In genomic region chr1:219176168-219176567, GRCh38 we compare ENCODE assay signal across 15 cellular contexts. TPM values are rescaled to one million over a fixed set of nuclear protein-coding genes. Genes with fewer than 3 reads are reported as not detected.
DNase-seq lines count a peak whose midpoint lies in the region; ATAC-seq and TF ChIP-seq lines count a peak whose summit lies in the region.
"Had no signal": no experiment of that assay in that cellular context is flagged by ENCODE, and none has a peak within 500 bp of the region (broad histone marks: within the 10 kb centered on the region; RNA-seq: fewer than 3 reads in every experiment).

No MANE protein-coding gene starts in this region.

- TF ChIP-seq CTCF in natural killer cell (IDR thresholded peaks at IDR 0.05): no peak
- TF ChIP-seq CTCF in VCaP (conservative IDR thresholded peaks at IDR 0.05): no peak
- TF ChIP-seq CTCF in omental fat pad (IDR thresholded peaks at IDR 0.05): no peak

- peaks cover 10% of the 10 kb centered on the region for H3K36me3 Mint-ChIP-seq in natural killer cell treated with Interleukin-12 subunit alpha and Interleukin-12 subunit beta and Interleukin-15 and Interleukin-18, amount 100 ng/mL, for 72 hours
- no peaks in the 10 kb centered on the region for H3K36me3 Mint-ChIP-seq in natural killer cell

- H3K27ac ChIP-seq in VCaP (peak overlapping the region; percentile 76), muscle layer of duodenum (ENCODE audit: low read length) (peak overlapping the region; percentile 83)

- intact Hi-C loops in natural killer cell (cut with micrococcal nuclease): no loop called here

- DNase-seq in natural killer cell treated with Interleukin-12 subunit alpha and Interleukin-12 subunit beta and Interleukin-15 and Interleukin-18, amount 100 ng/mL, for 72 hours (ENCODE audit: low spot score): no peak
- no peak for DNase-seq in natural killer cell
- DNase-seq in cerebellar nuclear complex (lab: John Stamatoyannopoulos, UW): no peak
- no peak for DNase-seq in omental fat pad (ENCODE audit: low spot score)
- DNase-seq: activated CD4-positive, alpha-beta T cell treated with anti-CD3 and anti-CD28 coated beads, Interleukin-2, amount 50 U/mL, for 48 hours; effector memory CD8-positive, alpha-beta T cell; left colon; NCI-H187; NCI-H526; T1000; trophoblast cell had no signal

- H3K4me1 ChIP-seq in muscle layer of duodenum (ENCODE audit: control insufficient read depth in 1 of 2, insufficient read depth in 2 of 2, low read length in 2 of 2): peaks cover 7 to 8% of the 10 kb centered on the region in 2 donors

- H3K9me3 ChIP-seq in muscle layer of duodenum (ENCODE audit: control insufficient read depth in 1 of 2, low read length in 2 of 2): no peaks in the 10 kb centered on the region

- H3K27me3 ChIP-seq in muscle layer of duodenum (ENCODE audit: low read depth, low read length): no peaks in the 10 kb centered on the region

- no peaks in the 10 kb centered on the region for H3K9me3 Mint-ChIP-seq in natural killer cell treated with Interleukin-12 subunit alpha and Interleukin-12 subunit beta and Interleukin-15 and Interleukin-18, amount 100 ng/mL, for 72 hours
- H3K9me3 Mint-ChIP-seq in natural killer cell: no peaks in the 10 kb centered on the region

- peak overlapping the region in 1 of 2 donors; percentile 7 for H3K27ac Mint-ChIP-seq in natural killer cell treated with Interleukin-12 subunit alpha and Interleukin-12 subunit beta and Interleukin-15 and Interleukin-18, amount 100 ng/mL, for 72 hours
- peak overlapping the region in 1 of 2 donors; percentile 41 for H3K27ac Mint-ChIP-seq in natural killer cell
- H3K27ac Mint-ChIP-seq: effector memory CD8-positive, alpha-beta T cell had no signal

- H3K4me1 Mint-ChIP-seq in natural killer cell treated with Interleukin-12 subunit alpha and Interleukin-12 subunit beta and Interleukin-15 and Interleukin-18, amount 100 ng/mL, for 72 hours (ENCODE audit: low read depth in 2 of 2): peaks cover 28 to 53% of the 10 kb centered on the region in 2 donors
- peaks cover 32 to 44% of the 10 kb centered on the region in 2 donors for H3K4me1 Mint-ChIP-seq in natural killer cell

- H3K36me3 ChIP-seq in muscle layer of duodenum (ENCODE audit: control insufficient read depth in 1 of 2, insufficient read depth in 2 of 2, low read length in 2 of 2): no peaks in the 10 kb centered on the region

- no peak for ATAC-seq in natural killer cell treated with Interleukin-12 subunit alpha and Interleukin-12 subunit beta and Interleukin-15 and Interleukin-18, amount 100 ng/mL, for 72 hours
- ATAC-seq in natural killer cell (no peak), GM21360 (IDR thresholded peaks at IDR 0.05; ENCODE audit: unreplicated experiment) (no peak), HG03378 (IDR thresholded peaks at IDR 0.05; ENCODE audit: unreplicated experiment) (no peak), omental fat pad (ENCODE audit: low FRiP score) (no peak)
- ATAC-seq: effector memory CD8-positive, alpha-beta T cell; left colon had no signal

- H3K4me3 ChIP-seq in muscle layer of duodenum (ENCODE audit: low read depth in 1 of 2, low read length in 2 of 2): no peak overlapping the region

- H3K27me3 Mint-ChIP-seq in natural killer cell treated with Interleukin-12 subunit alpha and Interleukin-12 subunit beta and Interleukin-15 and Interleukin-18, amount 100 ng/mL, for 72 hours: peaks cover 0 to 6% of the 10 kb centered on the region in 2 donors
- H3K27me3 Mint-ChIP-seq in natural killer cell (ENCODE audit: low read depth in 2 of 2): no peaks in the 10 kb centered on the region
- H3K27me3 Mint-ChIP-seq: effector memory CD8-positive, alpha-beta T cell had no signal

- H3K4me3 Mint-ChIP-seq in natural killer cell treated with Interleukin-12 subunit alpha and Interleukin-12 subunit beta and Interleukin-15 and Interleukin-18, amount 100 ng/mL, for 72 hours: peak overlapping the region; percentile 43
- H3K4me3 Mint-ChIP-seq in natural killer cell: no peak overlapping the region

RNA-seq across cellular contexts. Expression of gene LYPLAL1, which starts 2.5 kb away (rescaled TPM):
- total RNA-seq in natural killer cell treated with Interleukin-12 subunit alpha and Interleukin-12 subunit beta and Interleukin-15 and Interleukin-18, amount 100 ng/mL, for 72 hours: 10 to 100 TPM; 12.5 to 20.3 TPM
- total RNA-seq in natural killer cell: 10 to 100 TPM; 13.1 to 18.3 (median 15.9) TPM
- total RNA-seq in omental fat pad: 10 to 100 TPM in 3 of 4 donors, 1 to 10 TPM in 1; 7.2 to 26.6 (median 20.6) TPM
